27 cellular contexts compared by ENCODE assay signal in the genomic region with DNA sequence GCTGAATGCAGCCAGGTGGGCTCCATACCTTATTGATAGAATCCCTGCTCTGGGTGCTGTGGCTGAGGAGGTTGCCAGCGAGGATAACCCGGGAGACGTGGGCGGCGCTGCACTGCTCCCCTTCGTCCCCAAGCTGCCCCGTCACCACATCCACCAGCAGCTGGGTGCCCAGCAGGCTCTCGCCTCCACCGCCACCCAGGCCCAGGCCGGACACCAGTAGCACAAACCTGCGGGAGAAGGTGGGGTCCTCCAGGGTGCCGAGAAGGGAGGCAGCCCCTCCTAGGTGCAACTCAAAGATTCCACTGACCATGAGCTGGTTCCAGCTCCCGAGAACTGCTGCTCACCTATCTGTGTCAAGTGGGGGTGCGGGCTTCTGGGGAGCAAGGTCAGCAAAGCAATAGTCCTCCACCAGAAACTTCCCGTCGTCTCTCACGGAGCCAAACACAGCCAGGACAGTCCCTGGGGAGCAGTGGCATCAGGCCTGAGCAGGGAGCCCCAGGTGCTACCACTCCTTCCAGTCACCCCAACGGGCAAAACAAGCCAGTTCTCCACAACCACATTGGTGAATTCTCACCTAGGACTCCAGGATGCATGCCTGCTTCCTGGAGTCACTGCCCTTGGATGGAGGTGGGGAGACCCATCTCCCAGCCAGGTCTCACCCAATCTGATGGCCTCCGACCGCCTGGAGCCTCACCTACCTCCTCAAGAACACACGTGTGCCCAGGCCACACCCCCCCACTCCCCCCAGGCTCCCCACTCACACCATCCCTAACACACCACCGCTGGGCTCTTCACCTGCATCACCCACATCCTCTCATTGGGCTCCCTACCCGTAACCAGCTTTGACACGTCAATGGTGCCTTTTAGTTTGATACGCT. TPM values are rescaled to one million over a fixed set of nuclear protein-coding genes. Genes with fewer than 3 reads are reported as not detected.
DNase-seq lines count a peak whose midpoint lies in the region; ATAC-seq and TF ChIP-seq lines count a peak whose summit lies in the region.
"Had no signal": no experiment of that assay in that cellular context is flagged by ENCODE, and none has a peak within 500 bp of the region (broad histone marks: within the 10 kb centered on the region; RNA-seq: fewer than 3 reads in every experiment).

No MANE protein-coding gene starts in this region.

- H3K9me3 Mint-ChIP-seq in activated naive CD4-positive, alpha-beta T cell treated with anti-CD3 and anti-CD28 coated beads, Interleukin-2, amount 10 ng/mL, durations not matched to agents 7 days and 5 days = no peaks in the 10 kb centered on the region
- H3K9me3 Mint-ChIP-seq in chondrocyte (ENCODE audit: low read depth) = no peaks in the 10 kb centered on the region
- H3K9me3 Mint-ChIP-seq: CD4-positive, CD25-positive, alpha-beta regulatory T cell; HFFc6 had no signal

- H3K27me3 Mint-ChIP-seq in activated naive CD4-positive, alpha-beta T cell treated with anti-CD3 and anti-CD28 coated beads, Interleukin-2, amount 10 ng/mL, durations not matched to agents 7 days and 5 days = no peaks in the 10 kb centered on the region
- no peaks in the 10 kb centered on the region for H3K27me3 Mint-ChIP-seq in chondrocyte (ENCODE audit: low read depth)
- H3K27me3 Mint-ChIP-seq: CD4-positive, CD25-positive, alpha-beta regulatory T cell had no signal

- no peak for TF ChIP-seq CTCF in chondrocyte (IDR thresholded peaks at IDR 0.05)
- no peak for TF ChIP-seq CTCF in spleen (IDR thresholded peaks at IDR 0.05 in 8 of 11, conservative IDR thresholded peaks at IDR 0.05 in 3 of 11)
- TF ChIP-seq CTCF in lower leg skin (IDR thresholded peaks at IDR 0.05) = no peak

- H3K36me3 ChIP-seq in KOPT-K1 (ENCODE audit: insufficient read depth, low read length) (peaks cover 100% of the 10 kb centered on the region), spleen (peaks cover 0 to 98% (median 50%) of the 10 kb centered on the region in 6 donors)

- peak overlapping the region; percentile 44 for H3K27ac ChIP-seq in KOPT-K1 (ENCODE audit: low read depth, low read length, poor library complexity, severe bottlenecking)
- H3K27ac ChIP-seq in spleen = no peak overlapping the region
- H3K27ac ChIP-seq: BLaER1, SK-N-MC had no signal

- ATAC-seq in GM21423 (IDR thresholded peaks at IDR 0.05; ENCODE audit: unreplicated experiment) (no peak), GM18520 (IDR thresholded peaks at IDR 0.05; ENCODE audit: unreplicated experiment) (no peak)

- H3K27ac Mint-ChIP-seq in activated naive CD4-positive, alpha-beta T cell treated with anti-CD3 and anti-CD28 coated beads, Interleukin-2, amount 10 ng/mL, durations not matched to agents 7 days and 5 days = peak overlapping the region; percentile 37
- H3K27ac Mint-ChIP-seq in chondrocyte (ENCODE audit: unreplicated experiment) = peak overlapping the region; percentile 51

- intact Hi-C loops in spleen (cut with DNase I; ENCODE audit: low total_unique reads) = no loop called here
- intact Hi-C loops in lower leg skin (cut with DNase I; ENCODE audit: low total_unique reads) = loop anchor here (1.0 kb wide), 1 partner anchor 47 kb away; no protein-coding TSS in a partner anchor

- H3K27me3 ChIP-seq in spleen (replicated peaks in 1 of 7) = no peaks in the 10 kb centered on the region
- H3K27me3 ChIP-seq: BLaER1 had no signal

- H3K4me3 ChIP-seq in spleen (no peak overlapping the region), lower leg skin (ENCODE audit: low read depth, poor library complexity, severe bottlenecking) (no peak overlapping the region)
- H3K4me3 ChIP-seq: BLaER1, HAP-1, SK-N-MC had no signal

- no peaks in the 10 kb centered on the region for H3K9me3 ChIP-seq in KOPT-K1 (ENCODE audit: insufficient read depth, low read length, poor library complexity, severe bottlenecking)
- no peaks in the 10 kb centered on the region for H3K9me3 ChIP-seq in spleen
- H3K9me3 ChIP-seq: BLaER1, HAP-1 had no signal

- H3K36me3 Mint-ChIP-seq in activated naive CD4-positive, alpha-beta T cell treated with anti-CD3 and anti-CD28 coated beads, Interleukin-2, amount 10 ng/mL, durations not matched to agents 7 days and 5 days = peaks cover 42% of the 10 kb centered on the region
- H3K36me3 Mint-ChIP-seq in chondrocyte (ENCODE audit: low read depth) = peaks cover 18% of the 10 kb centered on the region

- peaks cover 1 to 20% (median 4%) of the 10 kb centered on the region in 6 donors for H3K4me1 ChIP-seq in spleen

- TF ChIP-seq POLR2A in spleen (IDR thresholded peaks at IDR 0.05) (no peak), lower leg skin (IDR thresholded peaks at IDR 0.05) (no peak)

- no peak overlapping the region for H3K4me3 Mint-ChIP-seq in activated naive CD4-positive, alpha-beta T cell treated with anti-CD3 and anti-CD28 coated beads, Interleukin-2, amount 10 ng/mL, durations not matched to agents 7 days and 5 days
- H3K4me3 Mint-ChIP-seq in chondrocyte (ENCODE audit: unreplicated experiment) = no peak overlapping the region
- H3K4me3 Mint-ChIP-seq: CD4-positive, CD25-positive, alpha-beta regulatory T cell; HFFc6 had no signal

- 89 to 94% (median 90%) methylated on average over 18 to 25 of the region's 25 CpGs for WGBS in spleen, 5 donors
- WGBS in lower leg skin, 2 donors = 82 to 86% methylated on average over 8 to 13 of the region's 25 CpGs

- CTCF ChIA-PET in activated naive CD4-positive, alpha-beta T cell treated with anti-CD3 and anti-CD28 coated beads, Interleukin-2, amount 10 ng/mL, durations not matched to agents 7 days and 5 days (lab: Charles Lee) = no interaction called here

- H3K4me1 Mint-ChIP-seq in activated naive CD4-positive, alpha-beta T cell treated with anti-CD3 and anti-CD28 coated beads, Interleukin-2, amount 10 ng/mL, durations not matched to agents 7 days and 5 days = peaks cover 25% of the 10 kb centered on the region
- H3K4me1 Mint-ChIP-seq in chondrocyte (ENCODE audit: low read depth) = peaks cover 12% of the 10 kb centered on the region

- no peak for DNase-seq in activated naive CD4-positive, alpha-beta T cell treated with anti-CD3 and anti-CD28 coated beads, Interleukin-2, amount 10 ng/mL, durations not matched to agents 7 days and 5 days
- DNase-seq in activated naive CD4-positive, alpha-beta T cell treated with anti-CD3 and anti-CD28 coated beads, Interleukin-2, amount 50 U/mL, for 16 hours = no peak
- DNase-seq in chondrocyte (ENCODE audit: low spot score) (no peak), spleen (peak; percentile 71), lower leg skin (ENCODE audit: low spot score in 2 of 2) (no peak)
- DNase-seq: CD4-positive, CD25-positive, alpha-beta regulatory T cell; DMS153; GOT3; HFFc6; IMR-90; Karpas-422; NCI-H1092; NCI-H1417 treated with DMSO at 0.1 percent for 48 hours; NCI-H1694 treated with DMSO at 0.1 percent for 48 hours; NCI-H2081; NCI-H2227 treated with DMSO at 0.1 percent for 48 hours; NCI-H69; RPMI8226; SIG-M5 had no signal

RNA-seq across cellular contexts. Expression of a gene that starts 6.3 kb away (rescaled TPM):
- total RNA-seq in chondrocyte = 49.2 to 64.5 TPM (median 57.3 TPM) in 3 replicates
- 10 to 100 TPM; 31.9 to 73.0 (median 40.9) TPM for total RNA-seq in spleen
- polyA plus RNA-seq in spleen = 10 to 100 TPM; 53.7 to 79.1 (median 69.4) TPM
- 10 to 100 TPM; 50.8 to 69.0 (median 58.7) TPM for total RNA-seq in lower leg skin

RNA-seq across cellular contexts. Expression of a gene that starts 12.9 kb away (rescaled TPM):
- total RNA-seq in chondrocyte = 242 to 422 TPM (median 412 TPM) in 3 replicates
- total RNA-seq in spleen = 100 to 1,000 TPM in 2 of 7 donors, 10 to 100 TPM in 5; 67.5 to 106 (median 88.3) TPM
- polyA plus RNA-seq in spleen = 10 to 100 TPM; 41.3 to 71.7 (median 49.7) TPM
- 100 to 1,000 TPM in 1 of 4 donors, 10 to 100 TPM in 3; 52.6 to 134 (median 54.6) TPM for total RNA-seq in lower leg skin
- total RNA-seq: NCI-H460 had no signal

RNA-seq across cellular contexts. Expression of a gene that starts 24.1 kb away (rescaled TPM):
- total RNA-seq in chondrocyte (not detected in 3 replicates), spleen (1 to 10 TPM in 1 of 7 donors, not detected in 6; 1.6 TPM), lower leg skin (not detected)
- under 1 TPM in 1 of 3 donors, not detected in 2; 0.22 TPM for polyA plus RNA-seq in spleen
- total RNA-seq: CD4-positive, CD25-positive, alpha-beta regulatory T cell; IMR-90; NCI-H460 had no signal
- polyA plus RNA-seq: AG04450; CD4-positive, CD25-positive, alpha-beta regulatory T cell had no signal

RNA-seq across cellular contexts. Expression of a gene that starts 34.7 kb away (rescaled TPM):
- total RNA-seq in chondrocyte (14.3 to 19.0 TPM (median 15.5 TPM) in 3 replicates), spleen (100 to 1,000 TPM in 1 of 7 donors, 10 to 100 TPM in 6; 42.8 to 104 (median 63.4) TPM), lower leg skin (100 to 1,000 TPM in 1 of 4 donors, 10 to 100 TPM in 3; 31.0 to 110 (median 43.6) TPM)
- 10 to 100 TPM; 22.0 to 44.9 (median 30.3) TPM for polyA plus RNA-seq in spleen

RNA-seq across cellular contexts. Expression of a gene that starts 51.7 kb away (rescaled TPM):
- total RNA-seq in chondrocyte (0.25 to 0.41 TPM in 2 of 3 replicates, not detected in the other), spleen (1 to 10 TPM in 4 of 7 donors, under 1 TPM in 2, not detected in 1; 0.75 to 2.8 (median 1.2) TPM), lower leg skin (1 to 10 TPM in 3 of 4 donors, under 1 TPM in 1; 0.75 to 7.9 (median 3.6) TPM)
- polyA plus RNA-seq in spleen = 1 to 10 TPM; 1.6 to 4.0 (median 2.6) TPM
- total RNA-seq: IMR-90, NCI-H460 had no signal
- polyA plus RNA-seq: AG04450; CD4-positive, CD25-positive, alpha-beta regulatory T cell; IMR-90 had no signal
